8 cellular contexts compared by ENCODE assay signal in the genomic region with DNA sequence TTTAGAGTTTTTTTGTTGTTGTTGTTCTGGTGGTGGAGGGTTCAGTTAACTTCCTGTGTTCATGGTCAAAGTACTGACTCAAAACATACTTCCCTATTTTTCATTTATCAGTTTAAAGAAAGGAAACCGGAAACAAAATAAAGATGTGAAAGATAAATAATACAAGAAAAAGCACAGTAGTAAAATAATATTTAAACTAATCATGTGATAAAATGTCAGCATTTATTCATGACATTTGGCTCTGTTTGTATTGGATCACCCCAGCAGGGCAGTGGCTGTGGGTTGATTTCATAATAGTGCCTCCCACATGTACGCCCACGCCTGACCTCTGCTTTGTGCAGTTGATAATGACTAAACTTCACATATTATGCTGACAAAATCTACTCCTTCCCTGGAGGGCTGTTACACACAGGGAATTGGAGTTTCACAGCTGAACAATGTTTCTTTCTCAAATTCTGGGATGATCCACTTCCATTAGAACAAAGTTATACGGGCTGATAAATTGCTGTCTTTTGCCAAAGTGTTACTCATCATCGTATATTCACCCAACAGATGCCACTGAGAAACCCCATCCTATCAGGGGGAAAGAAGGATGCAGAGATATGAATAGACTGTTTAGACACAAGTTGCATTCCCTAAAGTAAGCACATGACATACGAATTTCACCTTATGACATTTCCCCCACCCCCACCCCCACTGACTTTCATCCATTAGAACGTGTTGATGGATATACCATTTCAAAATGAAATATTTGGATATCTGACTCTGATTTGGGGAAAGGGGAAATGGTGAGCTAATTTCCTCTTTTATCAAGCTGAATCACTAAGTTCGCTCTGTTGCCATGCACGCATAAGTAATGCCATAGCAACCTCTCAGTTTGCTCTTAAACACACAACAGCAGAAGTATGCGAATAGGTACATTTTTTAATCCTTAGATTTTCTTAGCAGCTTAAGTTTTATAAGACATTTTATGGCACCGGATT. TPM values are rescaled to one million over a fixed set of nuclear protein-coding genes. Genes with fewer than 3 reads are reported as not detected.
DNase-seq lines count a peak whose midpoint lies in the region; ATAC-seq, FAIRE-seq and TF ChIP-seq lines count a peak whose summit lies in the region.

No MANE protein-coding gene starts in this region.

- H3K27me3 ChIP-seq in liver (ENCODE audit: control insufficient read depth in 4 of 4, insufficient read depth in 4 of 4, low read length in 3 of 4) (no peaks in the 10 kb centered on the region), HepG2 (ENCODE audit: control insufficient read depth in 1 of 2, insufficient read depth in 2 of 2, low read length in 2 of 2) (no peaks in the 10 kb centered on the region), RWPE2 (ENCODE audit: insufficient read depth, poor library complexity, severe bottlenecking) (no peaks in the 10 kb centered on the region), smooth muscle cell (ENCODE audit: low read depth) (no peaks in the 10 kb centered on the region)

- H3F3A ChIP-seq in smooth muscle cell (ENCODE audit: low read depth): no peaks in the 10 kb centered on the region

- WGBS in liver: 28% methylated on average over 11 of the region's 11 CpGs
- WGBS in HepG2 (ENCODE audit: low lambda C conversion rate): 16% methylated on average over 9 of the region's 11 CpGs
- 69% methylated on average over 11 of the region's 11 CpGs for WGBS in smooth muscle cell (ENCODE audit: low lambda C conversion rate)

- BruUV-seq in HepG2 (replicated peaks; lab: Mats Ljungman, UMichigan): no TSS peak

- H2AFZ ChIP-seq in HepG2 (ENCODE audit: low read length) (no peak overlapping the region), smooth muscle cell (ENCODE audit: low read depth) (no peak overlapping the region)

- H3K4me3 ChIP-seq in liver (ENCODE audit: low read depth in 1 of 3, low read length in 3 of 3) (no peak overlapping the region), HepG2 (replicated peaks in 1 of 3; ENCODE audit: insufficient read depth in 1 of 3, low read depth in 2 of 3, low read length in 3 of 3) (no peak overlapping the region), RWPE2 (ENCODE audit: severe bottlenecking) (no peak overlapping the region), smooth muscle cell (no peak overlapping the region)

- no peak overlapping the region for H3K4me2 ChIP-seq in HepG2 (ENCODE audit: low read depth, low read length)
- H3K4me2 ChIP-seq in smooth muscle cell: peak overlapping the region; percentile 27

- POLR2A ChIA-PET in HepG2 (lab: Yijun Ruan, JAX): no interaction called here

- TF ChIP-seq RAD21 in liver (IDR thresholded peaks at IDR 0.05) (peak; percentile 35 to 37), HepG2 (CRISPR knock-in tag; IDR thresholded peaks at IDR 0.05) (no peak)

- no peak for FAIRE-seq in HepG2 (lab: Jason Lieb, UNC)

- H3K79me2 ChIP-seq in HepG2 (ENCODE audit: insufficient read depth, low read length): no peaks in the 10 kb centered on the region
- no peaks in the 10 kb centered on the region for H3K79me2 ChIP-seq in smooth muscle cell (ENCODE audit: low read depth)

- no peak overlapping the region for H3K9ac ChIP-seq in liver (ENCODE audit: low read depth in 1 of 2, low read length in 2 of 2)
- H3K9ac ChIP-seq in HepG2 (ENCODE audit: insufficient read depth, low read depth, low read length): no peak overlapping the region
- peak overlapping the region; percentile 20 for H3K9ac ChIP-seq in smooth muscle cell (ENCODE audit: low read depth)

- no peak for DNase-seq in HepG2 (ENCODE audit: low spot score)
- DNase-seq in RWPE2 (ENCODE audit: low spot score): peak; percentile 65
- DNase-seq in glomerular endothelial cell (ENCODE audit: extremely low read depth, low read depth, low spot score): peak; percentile 77
- no peak for DNase-seq in smooth muscle cell (lab: John Stamatoyannopoulos, UW; ENCODE audit: unreplicated experiment)
- no peak for DNase-seq in effector CD4-positive, alpha-beta T cell
- no peak for DNase-seq in NCI-H2107 treated with DMSO at 0.1 percent for 48 hours (lab: John Stamatoyannopoulos, UW; ENCODE audit: unreplicated experiment)

- no peak for ATAC-seq in HepG2
- ATAC-seq in HG03064 (IDR thresholded peaks at IDR 0.05; ENCODE audit: low read depth, unreplicated experiment): peak; percentile 60
- peak; percentile 87 for ATAC-seq in RWPE2 (ENCODE audit: low read depth)

- in situ Hi-C loops in HepG2 (cut with HindIII; ENCODE audit: extremely low pct_ligation_motif_present, low pct_unique_long_range_greater_than_20kb): no loop called here

- TF ChIP-seq CTCF in liver (IDR thresholded peaks at IDR 0.05; ENCODE audit: low read depth, low read length, missing input control) (no peak), HepG2 (CRISPR knock-in tag; IDR thresholded peaks at IDR 0.05) (no peak), RWPE2 (IDR thresholded peaks at IDR 0.05; ENCODE audit: poor library complexity, severe bottlenecking) (no peak), smooth muscle cell (IDR thresholded peaks at IDR 0.05; ENCODE audit: borderline replicate concordance, insufficient read depth, poor library complexity, severe bottlenecking) (no peak)

- no peaks in the 10 kb centered on the region for H4K20me1 ChIP-seq in HepG2 (ENCODE audit: insufficient read depth, low read length)
- no peaks in the 10 kb centered on the region for H4K20me1 ChIP-seq in smooth muscle cell (ENCODE audit: low read depth)

- H3K9me3 ChIP-seq in liver (ENCODE audit: control insufficient read depth in 4 of 4, low read length in 3 of 4) (no peaks in the 10 kb centered on the region), HepG2 (ENCODE audit: low read length) (no peaks in the 10 kb centered on the region), RWPE2 (ENCODE audit: severe bottlenecking) (no peaks in the 10 kb centered on the region), smooth muscle cell (replicated peaks; ENCODE audit: low read depth) (no peaks in the 10 kb centered on the region)

- CTCF ChIA-PET in HepG2 (lab: Yijun Ruan, JAX; ENCODE audit: low intra/inter-chr PET ratio, low total read pairs): no interaction called here

- no peak for TF ChIP-seq POLR2A in HepG2 (IDR thresholded peaks at IDR 0.05; ENCODE audit: insufficient read depth in 1 of 2, low read depth in 2 of 2, low read length in 2 of 2)

- TF ChIP-seq EP300 in HepG2 (IDR thresholded peaks at IDR 0.05; ENCODE audit: low read depth in 2 of 2, low read length in 2 of 2) (no peak), HepG2 (CRISPR knock-in tag; IDR thresholded peaks at IDR 0.05; ENCODE audit: borderline replicate concordance) (no peak)

- intact Hi-C loops in HepG2 (cut with micrococcal nuclease; ENCODE audit: unreplicated experiment): no loop called here

- H3K36me3 ChIP-seq in liver (ENCODE audit: control insufficient read depth in 4 of 4, insufficient read depth in 3 of 4, low read depth in 1 of 4, low read length in 3 of 4) (no peaks in the 10 kb centered on the region), HepG2 (replicated peaks in 1 of 2; ENCODE audit: control insufficient read depth in 1 of 2, insufficient read depth in 2 of 2, low read length in 2 of 2) (no peaks in the 10 kb centered on the region), RWPE2 (ENCODE audit: low read depth) (no peaks in the 10 kb centered on the region), smooth muscle cell (ENCODE audit: low read depth) (no peaks in the 10 kb centered on the region)

- H3K27ac ChIP-seq in liver (ENCODE audit: low read depth in 1 of 2, low read length in 2 of 2) (peak overlapping the region; percentile 80 to 83), HepG2 (ENCODE audit: extremely low read length, insufficient read depth, low read length) (no peak overlapping the region), RWPE2 (ENCODE audit: poor library complexity, severe bottlenecking) (peak overlapping the region; percentile 50), smooth muscle cell (ENCODE audit: low read depth) (no peak overlapping the region)

- H3K4me1 ChIP-seq in liver (ENCODE audit: control insufficient read depth in 4 of 4, insufficient read depth in 4 of 4, low read length in 3 of 4): peaks cover 0 to 16% (median 12%) of the 10 kb centered on the region in 4 donors
- H3K4me1 ChIP-seq in HepG2 (ENCODE audit: insufficient read depth, low read length): no peaks in the 10 kb centered on the region
- peaks cover 11% of the 10 kb centered on the region for H3K4me1 ChIP-seq in RWPE2 (ENCODE audit: insufficient read depth, poor library complexity, severe bottlenecking)
- no peaks in the 10 kb centered on the region for H3K4me1 ChIP-seq in smooth muscle cell (ENCODE audit: low read depth)

TF ChIP-seq in liver, 16 proteins besides CTCF, POLR2A, EP300 and RAD21 (continues in another document):
- TF ChIP-seq JUND (IDR thresholded peaks at IDR 0.05): peak in 1 of 2 donors; percentile 10
- no peak for TF ChIP-seq HNF4G (IDR thresholded peaks at IDR 0.05)

TF ChIP-seq in HepG2, 621 proteins besides CTCF, POLR2A, EP300 and RAD21:
- no peak for TF ChIP-seq ZNF510 (CRISPR knock-in tag; IDR thresholded peaks at IDR 0.05; ENCODE audit: low read depth)

RNA-seq across cellular contexts. Expression of gene AMELX, which starts 48.4 kb away (rescaled TPM):
- total RNA-seq in liver (not detected), HepG2 (2016; rRNA removed; fragmentation: Illumina TruSeq; extraction: Trizol) (not detected in 2 replicates), glomerular endothelial cell (not detected in 2 replicates), smooth muscle cell (not detected in 2 replicates)
- polyA plus RNA-seq in liver (not detected), HepG2 (2011; rRNA removed) (not detected in 2 replicates), smooth muscle cell (not detected in 2 replicates)
- total RNA-seq in HepG2 (2016; cell fraction: cytosol; rRNA removed; fragmentation: Illumina TruSeq; extraction: Trizol; ENCODE audit: low read depth): not detected in 2 replicates
- not detected in 2 replicates for total RNA-seq in HepG2 (2016; cell fraction: insoluble cytoplasmic fraction; rRNA removed; fragmentation: Illumina TruSeq; extraction: Trizol)
- total RNA-seq in HepG2 (2016; cell fraction: membrane; rRNA removed; fragmentation: Illumina TruSeq; extraction: Trizol): not detected in 2 replicates
- total RNA-seq in HepG2 (2016; cell fraction: nucleus; rRNA removed; fragmentation: Illumina TruSeq; extraction: Trizol): not detected in 2 replicates
- not detected in 2 replicates for polyA plus RNA-seq in HepG2 (2011; cell fraction: cytosol; rRNA removed)
- not detected in 2 replicates for polyA plus RNA-seq in HepG2 (2011; cell fraction: nucleus; rRNA removed)
- not detected in 2 replicates for polyA plus RNA-seq in HepG2 (2012)
- not detected in 2 replicates for polyA plus RNA-seq in HepG2 (2016; cell fraction: cytosol; fragmentation: Illumina TruSeq; extraction: Trizol; ENCODE audit: low read depth)
- not detected in 2 replicates for polyA plus RNA-seq in HepG2 (2016; cell fraction: insoluble cytoplasmic fraction; fragmentation: Illumina TruSeq; extraction: Trizol; ENCODE audit: low read depth)
- polyA plus RNA-seq in HepG2 (2016; cell fraction: membrane; fragmentation: Illumina TruSeq; extraction: Trizol; ENCODE audit: low read depth): not detected in 2 replicates
- not detected in 2 replicates for polyA plus RNA-seq in HepG2 (2016; cell fraction: nucleus; fragmentation: Illumina TruSeq; extraction: Trizol; ENCODE audit: insufficient read depth, low read depth)
- polyA minus RNA-seq in HepG2 (2011; rRNA and poly(A)+ RNA removed; ENCODE audit: low replicate concordance): not detected in 2 replicates
- polyA minus RNA-seq in HepG2 (2011; cell fraction: cytosol; rRNA and poly(A)+ RNA removed): not detected in 2 replicates
- not detected in 2 replicates for polyA minus RNA-seq in HepG2 (2011; cell fraction: nucleus; rRNA and poly(A)+ RNA removed)

Comparison
In these comparisons a context has a peak if more than half of its experiments do, and no peak if none do; other contexts are left out.
1. H3K27ac ChIP-seq: peak in liver (2 of 2) and RWPE2 (single experiment); none in HepG2 (single experiment) and smooth muscle cell (single experiment).
2. DNase-seq: peak in RWPE2 (single experiment) and glomerular endothelial cell (single experiment); none in HepG2 (single experiment), smooth muscle cell (single experiment), effector CD4-positive, alpha-beta T cell (single experiment) and NCI-H2107 treated with DMSO at 0.1 percent for 48 hours (single experiment).